In genomic region chr2:224764565-224765236, GRCh38 we compare ENCODE assay signal across 11 cellular contexts. TPM values are rescaled to one million over a fixed set of nuclear protein-coding genes. Genes with fewer than 3 reads are reported as not detected.
A peak's percentile ranks its signal among the peaks of the same experiment; 100 is the strongest.
DNase-seq lines count a peak whose midpoint lies in the region; ATAC-seq, FAIRE-seq and TF ChIP-seq lines count a peak whose summit lies in the region.
"Had no signal": no experiment of that assay in that cellular context is flagged by ENCODE, and none has a peak within 500 bp of the region (broad histone marks: within the 10 kb centered on the region; RNA-seq: fewer than 3 reads in every experiment).

No MANE protein-coding gene starts in this region.

- no peak overlapping the region for H3K4me3 Mint-ChIP-seq in activated CD8-positive, alpha-beta T cell treated with anti-CD3 and anti-CD28 coated beads, Interleukin-2, amount 10 ng/mL, durations not matched to agents 7 days and 5 days
- H3K4me3 Mint-ChIP-seq in glutamatergic neuron (ENCODE audit: unreplicated experiment): no peak overlapping the region

- H2BK15ac ChIP-seq in neuronal stem cell (ENCODE audit: low read length): no peak overlapping the region

- H3K79me1 ChIP-seq in neuronal stem cell (ENCODE audit: low read depth, low read length): no peaks in the 10 kb centered on the region

- no peak overlapping the region for H2BK5ac ChIP-seq in neuronal stem cell (ENCODE audit: low read length)

- no peaks in the 10 kb centered on the region for H3K36me3 ChIP-seq in neuronal stem cell (replicated peaks in 1 of 2; ENCODE audit: control insufficient read depth in 2 of 2, insufficient read depth in 2 of 2, low read length in 2 of 2)

- H3K4ac ChIP-seq in neuronal stem cell (ENCODE audit: low read length): no peak overlapping the region

- CTCF ChIA-PET in activated CD8-positive, alpha-beta T cell treated with anti-CD3 and anti-CD28 coated beads, Interleukin-2, amount 10 ng/mL, durations not matched to agents 7 days and 5 days (lab: Charles Lee): interaction anchor here (0.7 to 0.8 kb wide), 2 partner anchors 14 to 91 kb away, joined by 3 read pairs; no protein-coding TSS in a partner anchor

- peak overlapping the region; percentile 66 for H3K27ac Mint-ChIP-seq in activated CD8-positive, alpha-beta T cell treated with anti-CD3 and anti-CD28 coated beads, Interleukin-2, amount 10 ng/mL, durations not matched to agents 7 days and 5 days
- no peak overlapping the region for H3K27ac Mint-ChIP-seq in glutamatergic neuron (ENCODE audit: unreplicated experiment)

- TF ChIP-seq CTCF in glutamatergic neuron (IDR thresholded peaks at IDR 0.05; ENCODE audit: partially characterized antibody, unreplicated experiment): no peak

- POLR2A ChIA-PET in activated CD8-positive, alpha-beta T cell treated with anti-CD3 and anti-CD28 coated beads, Interleukin-2, amount 10 ng/mL, durations not matched to agents 7 days and 5 days (lab: Charles Lee): interaction anchor here (0.8 kb wide), 1 partner anchor 11 kb away, joined by 3 read pairs; no protein-coding TSS in a partner anchor

- H2BK120ac ChIP-seq in neuronal stem cell (ENCODE audit: low read depth, low read length): no peak overlapping the region

- H2AFZ ChIP-seq in neuronal stem cell (ENCODE audit: low read length): no peak overlapping the region

- no peak overlapping the region for H3K9ac ChIP-seq in neuronal stem cell (ENCODE audit: low read depth, low read length, poor library complexity)

- peaks cover 12% of the 10 kb centered on the region for H3K9me3 Mint-ChIP-seq in activated CD8-positive, alpha-beta T cell treated with anti-CD3 and anti-CD28 coated beads, Interleukin-2, amount 10 ng/mL, durations not matched to agents 7 days and 5 days (ENCODE audit: insufficient read depth)
- no peaks in the 10 kb centered on the region for H3K9me3 Mint-ChIP-seq in glutamatergic neuron (ENCODE audit: unreplicated experiment)

- no peak overlapping the region for H3K27ac ChIP-seq in neuronal stem cell (replicated peaks; ENCODE audit: low read length)

- no peak overlapping the region for H4K91ac ChIP-seq in neuronal stem cell (ENCODE audit: low read depth, low read length, poor library complexity)

- H2AK5ac ChIP-seq in neuronal stem cell (ENCODE audit: low read depth, low read length): no peak overlapping the region

- H3K23ac ChIP-seq in neuronal stem cell (ENCODE audit: low read depth, low read length, poor library complexity): no peak overlapping the region

- peaks cover 0 to 2% of the 10 kb centered on the region in 2 donors for H3K9me3 ChIP-seq in neuronal stem cell (replicated peaks in 1 of 2; ENCODE audit: control insufficient read depth in 2 of 2, insufficient read depth in 1 of 2, low read depth in 1 of 2, low read length in 2 of 2)

- no peaks in the 10 kb centered on the region for H3K27me3 Mint-ChIP-seq in activated CD8-positive, alpha-beta T cell treated with anti-CD3 and anti-CD28 coated beads, Interleukin-2, amount 10 ng/mL, durations not matched to agents 7 days and 5 days (ENCODE audit: low read depth)
- H3K27me3 Mint-ChIP-seq in glutamatergic neuron (ENCODE audit: unreplicated experiment): no peaks in the 10 kb centered on the region

- peak; percentile 74 for FAIRE-seq in GM12892 (lab: Jason Lieb, UNC)
- FAIRE-seq: H1 had no signal

- no peak overlapping the region for H3K4me2 ChIP-seq in neuronal stem cell (ENCODE audit: insufficient read depth, low read length, poor library complexity, severe bottlenecking)

- H3K18ac ChIP-seq in neuronal stem cell (ENCODE audit: low read length): no peak overlapping the region

- no peak overlapping the region for H4K8ac ChIP-seq in neuronal stem cell (ENCODE audit: low read depth, low read length)

- H3K4me3 ChIP-seq in neuronal stem cell (ENCODE audit: low read length in 2 of 2): no peak overlapping the region

- no CpG with 5 or more reads among the region's 2 CpGs for WGBS in neuronal stem cell (ENCODE audit: extremely low coverage in 2 of 2, insufficient read length in 2 of 2, insufficient replicate concordance in 1 of 2), 2 donors

- no peak overlapping the region for H2BK12ac ChIP-seq in neuronal stem cell (ENCODE audit: low read length)

- no peak for DNase-seq in GM12892 (ENCODE audit: insufficient read length)
- DNase-seq in activated CD8-positive, alpha-beta T cell treated with anti-CD3 and anti-CD28 coated beads, Interleukin-2, amount 10 ng/mL, durations not matched to agents 7 days and 5 days: peak; percentile 36
- DNase-seq in NCI-H2107 (lab: John Stamatoyannopoulos, UW): no peak
- no peak for DNase-seq in NCI-H748 treated with DMSO at 0.1 percent for 48 hours (lab: John Stamatoyannopoulos, UW)
- no peak for DNase-seq in glutamatergic neuron
- no peak for DNase-seq in neuronal stem cell (ENCODE audit: low spot score)

- peaks cover 92% of the 10 kb centered on the region for H3K36me3 Mint-ChIP-seq in activated CD8-positive, alpha-beta T cell treated with anti-CD3 and anti-CD28 coated beads, Interleukin-2, amount 10 ng/mL, durations not matched to agents 7 days and 5 days (ENCODE audit: low read depth)
- no peaks in the 10 kb centered on the region for H3K36me3 Mint-ChIP-seq in glutamatergic neuron (ENCODE audit: unreplicated experiment)

- peak; percentile 72 for ATAC-seq in GM19397 (IDR thresholded peaks at IDR 0.05; ENCODE audit: unreplicated experiment)
- peak; percentile 72 for ATAC-seq in HG03064 (IDR thresholded peaks at IDR 0.05; ENCODE audit: low read depth, unreplicated experiment)
- peak; percentile 83 for ATAC-seq in activated CD8-positive, alpha-beta T cell treated with anti-CD3 and anti-CD28 coated beads, Interleukin-2, amount 10 ng/mL, durations not matched to agents 7 days and 5 days

- no peaks in the 10 kb centered on the region for H3K4me1 ChIP-seq in neuronal stem cell (ENCODE audit: control insufficient read depth in 2 of 2, insufficient read depth in 1 of 2, low read depth in 1 of 2, low read length in 2 of 2)

- no peak for TF ChIP-seq POLR2A in GM12892 (IDR thresholded peaks at IDR 0.05; ENCODE audit: low read depth, low read length)

- H3K4me1 Mint-ChIP-seq in activated CD8-positive, alpha-beta T cell treated with anti-CD3 and anti-CD28 coated beads, Interleukin-2, amount 10 ng/mL, durations not matched to agents 7 days and 5 days (ENCODE audit: low read depth): peaks cover 25% of the 10 kb centered on the region
- no peaks in the 10 kb centered on the region for H3K4me1 Mint-ChIP-seq in glutamatergic neuron (ENCODE audit: low read depth, unreplicated experiment)

- H3K27me3 ChIP-seq in neuronal stem cell (ENCODE audit: control insufficient read depth in 3 of 3, insufficient read depth in 3 of 3, low read depth in 1 of 3, low read length in 3 of 3): no peaks in the 10 kb centered on the region

- no peak overlapping the region for H3K14ac ChIP-seq in neuronal stem cell (ENCODE audit: low read length)

RNA-seq across cellular contexts. Expression of gene CCDC195, which starts 48.5 kb away (rescaled TPM):
- not detected for polyA plus RNA-seq in GM12892 (2012; ENCODE audit: missing spikeins)
- not detected for total RNA-seq in activated CD8-positive, alpha-beta T cell treated with anti-CD3 and anti-CD28 coated beads, Interleukin-2, amount 10 ng/mL, durations not matched to agents 7 days and 5 days
- total RNA-seq in glutamatergic neuron (ENCODE audit: unreplicated experiment): not detected
- not detected for polyA plus RNA-seq in neuronal stem cell (2013, experiment 1 of 2)
- not detected for polyA plus RNA-seq in neuronal stem cell (2013, experiment 2 of 2)
- total RNA-seq: cardiac septum, H1, LHCN-M2 had no signal
- polyA plus RNA-seq: H1 had no signal
